In genomic region chr4:159205462-159205861, GRCh38 we compare ENCODE assay signal across 1 cellular context.
TF ChIP-seq lines count a peak whose summit lies in the region.

No MANE protein-coding gene starts in this region.

TF ChIP-seq in IMR-90, 13 proteins besides CTCF, POLR2A, EP300 and RAD21 (continued from another document):
- no peak for TF ChIP-seq ELK1 (IDR thresholded peaks at IDR 0.05; ENCODE audit: borderline replicate concordance, low read depth, low read length)
- no peak for TF ChIP-seq RCOR1 (IDR thresholded peaks at IDR 0.05; ENCODE audit: insufficient replicate concordance, low read length)
- TF ChIP-seq SMC3 (IDR thresholded peaks at IDR 0.05; ENCODE audit: low read depth, low read length), result no peak
- no peak for TF ChIP-seq FOS (IDR thresholded peaks at IDR 0.05; ENCODE audit: low read depth, low read length)
- TF ChIP-seq RFX5 (IDR thresholded peaks at IDR 0.05; ENCODE audit: low read depth, low read length), result no peak
- no peak for TF ChIP-seq USF2 (IDR thresholded peaks at IDR 0.05; ENCODE audit: low read depth, low read length)
- TF ChIP-seq MXI1 (IDR thresholded peaks at IDR 0.05; ENCODE audit: borderline replicate concordance, low read depth, low read length), result no peak
TF ChIP-seq in IMR-90: peak in this region for 0.
